Comparison of ENCODE assay signal across 1 cellular context in the genomic region with DNA sequence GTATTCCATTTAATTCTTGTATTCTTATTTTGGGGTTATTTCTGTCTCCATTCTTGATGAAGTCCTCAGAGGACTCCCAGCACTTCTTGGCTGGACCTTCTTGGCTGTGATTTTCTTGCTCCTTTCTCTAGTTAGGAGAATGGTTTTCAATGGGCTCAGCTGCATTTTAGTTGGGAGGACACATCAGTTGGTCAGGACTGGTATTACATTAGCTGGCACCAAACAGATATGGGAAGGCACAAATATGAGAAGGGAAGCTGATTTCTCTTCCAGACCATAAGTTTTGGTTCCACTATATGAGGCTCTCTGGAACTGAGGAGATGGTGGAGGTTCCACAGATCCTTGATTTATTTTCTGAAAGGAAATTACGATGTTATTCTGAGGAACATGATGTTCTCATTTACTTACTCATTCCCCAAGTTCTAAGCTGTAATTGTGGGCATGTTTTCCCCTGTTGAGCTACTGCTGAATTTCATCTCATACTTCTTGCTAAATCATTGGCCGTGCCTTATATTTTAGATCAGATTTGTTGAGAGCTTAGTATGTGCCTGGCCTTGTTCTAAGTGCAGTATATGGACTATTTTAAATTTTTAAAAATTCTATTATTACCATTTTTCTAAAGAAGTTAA.
TF ChIP-seq lines count a peak whose summit lies in the region.

No MANE protein-coding gene starts in this region.

TF ChIP-seq in HepG2, 621 proteins besides CTCF, POLR2A, EP300 and RAD21 (continued from another document):
- TF ChIP-seq IRF2 (CRISPR knock-in tag; IDR thresholded peaks at IDR 0.05): no peak
